Comparison of ENCODE assay signal across 9 cellular contexts in genomic region chr17:17118399-17118798, GRCh38.
A peak's percentile ranks its signal among the peaks of the same experiment; 100 is the strongest.
DNase-seq lines count a peak whose midpoint lies in the region; ATAC-seq and TF ChIP-seq lines count a peak whose summit lies in the region.
"Had no signal": no experiment of that assay in that cellular context is flagged by ENCODE, and none has a peak within 500 bp of the region (broad histone marks: within the 10 kb centered on the region; RNA-seq: fewer than 3 reads in every experiment).

No MANE protein-coding gene starts in this region.

- H3K27me3 Mint-ChIP-seq in natural killer cell treated with Interleukin-12 subunit alpha and Interleukin-12 subunit beta and Interleukin-15 and Interleukin-18, amount 100 ng/mL, for 72 hours = no peaks in the 10 kb centered on the region

- intact Hi-C loops in heart right ventricle (cut with DNase I) = loop anchor here in 2 of 10 donors (10.0 kb wide), 2 partner anchors 74 to 114 kb away; partner anchors contain the start of gene MPRIP (in 1 of the 2)
- intact Hi-C loops in Right ventricle myocardium superior (cut with DNase I) = no loop called here
- intact Hi-C loops in dorsolateral prefrontal cortex (cut with DNase I) = no loop called here
- intact Hi-C loops in vagina (cut with DNase I) = no loop called here

- no peak overlapping the region for H3K4me3 Mint-ChIP-seq in natural killer cell treated with Interleukin-12 subunit alpha and Interleukin-12 subunit beta and Interleukin-15 and Interleukin-18, amount 100 ng/mL, for 72 hours

- H3K4me1 Mint-ChIP-seq in natural killer cell treated with Interleukin-12 subunit alpha and Interleukin-12 subunit beta and Interleukin-15 and Interleukin-18, amount 100 ng/mL, for 72 hours (ENCODE audit: low read depth in 2 of 2) = peaks cover 61 to 65% of the 10 kb centered on the region in 2 donors

- TF ChIP-seq CTCF in heart right ventricle (IDR thresholded peaks at IDR 0.05) (no peak), dorsolateral prefrontal cortex (IDR thresholded peaks at IDR 0.05 in 54 of 56, conservative IDR thresholded peaks at IDR 0.05 in 2 of 56; ENCODE audit: low read depth in 1 of 56, partially characterized antibody in 56 of 56) (no peak), vagina (IDR thresholded peaks at IDR 0.05) (no peak)

- H3K36me3 ChIP-seq in heart right ventricle (no peaks in the 10 kb centered on the region), vagina (no peaks in the 10 kb centered on the region)

- 68 to 81% methylated on average over 4 of the region's 4 CpGs for WGBS in heart right ventricle, 2 donors

- H3K4me3 ChIP-seq in heart right ventricle = no peak overlapping the region
- no peak overlapping the region for H3K4me3 ChIP-seq in dorsolateral prefrontal cortex
- no peak overlapping the region for H3K4me3 ChIP-seq in vagina

- no peaks in the 10 kb centered on the region for H3K36me3 Mint-ChIP-seq in natural killer cell treated with Interleukin-12 subunit alpha and Interleukin-12 subunit beta and Interleukin-15 and Interleukin-18, amount 100 ng/mL, for 72 hours

- H3K4me1 ChIP-seq in heart right ventricle = peaks cover 48 to 94% (median 87%) of the 10 kb centered on the region in 9 donors
- H3K4me1 ChIP-seq in vagina = peaks cover 83% of the 10 kb centered on the region

- ATAC-seq in heart right ventricle (no peak), Right ventricle myocardium superior (ENCODE audit: poor library complexity) (no peak), HG02973 (IDR thresholded peaks at IDR 0.05; ENCODE audit: unreplicated experiment) (no peak)
- ATAC-seq in natural killer cell treated with Interleukin-12 subunit alpha and Interleukin-12 subunit beta and Interleukin-15 and Interleukin-18, amount 100 ng/mL, for 72 hours = no peak

- peak overlapping the region; percentile 80 to 91 for H3K27ac Mint-ChIP-seq in natural killer cell treated with Interleukin-12 subunit alpha and Interleukin-12 subunit beta and Interleukin-15 and Interleukin-18, amount 100 ng/mL, for 72 hours

- no peak for TF ChIP-seq POLR2A in vagina (IDR thresholded peaks at IDR 0.05)

- DNase-seq in heart right ventricle = no peak
- no peak for DNase-seq in Right ventricle myocardium superior
- no peak for DNase-seq in dorsolateral prefrontal cortex
- DNase-seq in natural killer cell treated with Interleukin-12 subunit alpha and Interleukin-12 subunit beta and Interleukin-15 and Interleukin-18, amount 100 ng/mL, for 72 hours (ENCODE audit: low spot score) = no peak
- no peak for DNase-seq in vagina (ENCODE audit: extremely low spot score in 2 of 2)
- DNase-seq in stimulated activated naive CD4-positive, alpha-beta T cell treated with Interleukin-2 at 50 U/mL for 16 hours (lab: John Stamatoyannopoulos, UW) = no peak
- DNase-seq in C1 segment of cervical spinal cord (lab: John Stamatoyannopoulos, UW) = no peak
- DNase-seq: activated CD4-positive, CD25-positive, alpha-beta regulatory T cell treated with anti-CD3 and anti-CD28 coated beads, Interleukin-2, amount 50 U/mL, for 72 hours had no signal

- H3K9me3 ChIP-seq in heart right ventricle (no peaks in the 10 kb centered on the region), vagina (no peaks in the 10 kb centered on the region)

- H3K27me3 ChIP-seq in heart right ventricle (no peaks in the 10 kb centered on the region), dorsolateral prefrontal cortex (no peaks in the 10 kb centered on the region), vagina (no peaks in the 10 kb centered on the region)

- H3K27ac ChIP-seq in heart right ventricle = peak overlapping the region in 9 of 10 donors; percentile 44 to 85 (median 73)
- H3K27ac ChIP-seq in dorsolateral prefrontal cortex = peak overlapping the region in 33 of 59 donors; percentile 0 to 74 (median 47)
- peak overlapping the region; percentile 65 for H3K27ac ChIP-seq in vagina

- H3K9me3 Mint-ChIP-seq in natural killer cell treated with Interleukin-12 subunit alpha and Interleukin-12 subunit beta and Interleukin-15 and Interleukin-18, amount 100 ng/mL, for 72 hours = no peaks in the 10 kb centered on the region
